Comparison of ENCODE assay signal across 18 cellular contexts in genomic region chr1:243693764-243694163, GRCh38.
"Had no signal": no experiment of that assay in that cellular context is flagged by ENCODE, and none has a peak within 500 bp of the region (broad histone marks: within the 10 kb centered on the region; RNA-seq: fewer than 3 reads in every experiment).

No MANE protein-coding gene starts in this region.

- DNase-seq: activated B cell treated with CpG ODN at 0.5 μM for 24 hours; activated CD4-positive, alpha-beta memory T cell treated with anti-CD3 and anti-CD28 coated beads, Interleukin-2, amount 10 ng/mL, durations not matched to agents 7 days and 5 days; activated CD4-positive, alpha-beta T cell treated with anti-CD3 and anti-CD28 coated beads for 4 hours; activated naive CD4-positive, alpha-beta T cell treated with anti-CD3 and anti-CD28 coated beads, Interleukin-2, amount 10 ng/mL, durations not matched to agents 7 days and 5 days; activated T-cell treated with anti-CD3 and anti-CD28 coated beads, Interleukin-2, amount 50 U/mL, for 24 hours; aorta; erythroblast; foreskin melanocyte; hypothalamus; lower lobe of right lung; nucleus accumbens; posterior cingulate gyrus; spleen; stimulated activated naive B cell treated with anti-CD40 and anti-IgM and Interleukin-4, amounts not matched to agents 10 μg/mL and 1 μg/mL and 100 μg/mL, for 72 hours; upper lobe of right lung had no signal

- H3K4me1 ChIP-seq: lower lobe of right lung, spleen, upper lobe of right lung had no signal

- FAIRE-seq: keratinocyte had no signal

- ATAC-seq: lower lobe of right lung; stimulated activated naive B cell treated with anti-CD40 and anti-IgM and Interleukin-4, amounts not matched to agents 10 μg/mL and 1 μg/mL and 100 μg/mL, for 72 hours; upper lobe of right lung had no signal

- H3K9me3 ChIP-seq: lower lobe of right lung, spleen, thoracic aorta, upper lobe of right lung had no signal

- H3K27me3 ChIP-seq: spleen, upper lobe of right lung had no signal

- H3K4me3 ChIP-seq: coronary artery, lower lobe of right lung, spleen, thoracic aorta, upper lobe of right lung had no signal

- H3K27ac ChIP-seq: coronary artery, lower lobe of right lung, spleen, thoracic aorta, upper lobe of right lung had no signal

- H3K36me3 ChIP-seq: lower lobe of right lung, thoracic aorta had no signal
